In genomic region chr1:35532497-35533226, GRCh38 we compare ENCODE assay signal across 27 cellular contexts. TPM values are rescaled to one million over a fixed set of nuclear protein-coding genes. Genes with fewer than 3 reads are reported as not detected.
A peak's percentile ranks its signal among the peaks of the same experiment; 100 is the strongest.
DNase-seq lines count a peak whose midpoint lies in the region; ATAC-seq, FAIRE-seq and TF ChIP-seq lines count a peak whose summit lies in the region.
"Had no signal": no experiment of that assay in that cellular context is flagged by ENCODE, and none has a peak within 500 bp of the region (broad histone marks: within the 10 kb centered on the region; RNA-seq: fewer than 3 reads in every experiment).

No MANE protein-coding gene starts in this region.

- peaks cover 24% of the 10 kb centered on the region for H3K79me2 ChIP-seq in astrocyte (ENCODE audit: insufficient read depth, low read length)

- no peaks in the 10 kb centered on the region for H3K27me3 Mint-ChIP-seq in astrocyte (ENCODE audit: low read depth, unreplicated experiment)
- H3K27me3 Mint-ChIP-seq: activated CD4-positive, alpha-beta memory T cell treated with anti-CD3 and anti-CD28 coated beads for 36 hours; activated naive CD8-positive, alpha-beta T cell had no signal

- peaks cover 12% of the 10 kb centered on the region for H3K4me1 Mint-ChIP-seq in astrocyte (ENCODE audit: low read depth, unreplicated experiment)
- H3K4me1 Mint-ChIP-seq: CD14-positive monocyte had no signal

- peaks cover 34% of the 10 kb centered on the region for H3K36me3 Mint-ChIP-seq in astrocyte (ENCODE audit: low read depth, unreplicated experiment)

- no peak overlapping the region for H3K27ac Mint-ChIP-seq in astrocyte (ENCODE audit: unreplicated experiment)
- H3K27ac Mint-ChIP-seq: activated CD4-positive, alpha-beta memory T cell treated with anti-CD3 and anti-CD28 coated beads for 36 hours; activated naive CD8-positive, alpha-beta T cell; activated T-helper 2 cell treated with anti-CD3 and anti-CD28 coated beads, Interferon-gamma antibody, Interleukin-2, Interleukin-4, amounts not matched to agents 10 μg/mL and 5 μg/mL and 100 μg/mL, durations not matched to agents 14 hours and 24 hours and 36 hours; stimulated activated effector memory CD8-positive, alpha-beta T cell treated with anti-CD3 and anti-CD28 coated beads, Interleukin-12 subunit alpha, Interleukin-12 subunit beta, amount 100 ng/mL, for 72 hours had no signal

- peaks cover 25% of the 10 kb centered on the region for H3K9me3 Mint-ChIP-seq in astrocyte (ENCODE audit: unreplicated experiment)

- no peak for TF ChIP-seq CTCF in astrocyte (IDR thresholded peaks at IDR 0.05; ENCODE audit: insufficient read depth, low read depth, low read length)
- no peak for TF ChIP-seq CTCF in gastroesophageal sphincter (IDR thresholded peaks at IDR 0.05)
- TF ChIP-seq CTCF in omental fat pad (IDR thresholded peaks at IDR 0.05): no peak
- TF ChIP-seq CTCF in tibial nerve (IDR thresholded peaks at IDR 0.05): no peak

- 20 to 62% methylated on average over 1 of the region's 1 CpG for WGBS in gastroesophageal sphincter (ENCODE audit: low coverage in 1 of 2), 2 donors
- 42 to 51% methylated on average over 1 of the region's 1 CpG for WGBS in tibial nerve, 2 donors

- H3K27me3 ChIP-seq in astrocyte (ENCODE audit: insufficient read depth, low read length): no peaks in the 10 kb centered on the region
- no peaks in the 10 kb centered on the region for H3K27me3 ChIP-seq in gastroesophageal sphincter
- no peaks in the 10 kb centered on the region for H3K27me3 ChIP-seq in tibial nerve
- H3K27me3 ChIP-seq: colonic mucosa, gastrocnemius medialis, vagina had no signal

- no peak for TF ChIP-seq EP300 in gastroesophageal sphincter (IDR thresholded peaks at IDR 0.05)
- no peak for TF ChIP-seq EP300 in tibial nerve (IDR thresholded peaks at IDR 0.05)

- H3K4me3 Mint-ChIP-seq in astrocyte (ENCODE audit: unreplicated experiment): no peak overlapping the region
- H3K4me3 Mint-ChIP-seq: activated CD4-positive, alpha-beta memory T cell treated with anti-CD3 and anti-CD28 coated beads for 36 hours; activated naive CD8-positive, alpha-beta T cell; CD14-positive monocyte; stimulated activated effector memory CD8-positive, alpha-beta T cell treated with anti-CD3 and anti-CD28 coated beads, Interleukin-12 subunit alpha, Interleukin-12 subunit beta, amount 100 ng/mL, for 72 hours had no signal

- ATAC-seq in gastroesophageal sphincter: no peak
- peak; percentile 66 for ATAC-seq in omental fat pad (ENCODE audit: low FRiP score)
- ATAC-seq in HG03159 (IDR thresholded peaks at IDR 0.05; ENCODE audit: unreplicated experiment): no peak
- ATAC-seq: gastrocnemius medialis; sciatic nerve; stimulated activated effector memory CD8-positive, alpha-beta T cell treated with anti-CD3 and anti-CD28 coated beads, Interleukin-12 subunit alpha, Interleukin-12 subunit beta, amount 100 ng/mL, for 72 hours had no signal

- no peak overlapping the region for H3K9ac ChIP-seq in astrocyte (ENCODE audit: low read length)

- H3K27ac ChIP-seq in astrocyte (ENCODE audit: low read depth, low read length) (no peak overlapping the region), gastroesophageal sphincter (peak overlapping the region; percentile 42 to 46 (median 44)), tibial nerve (no peak overlapping the region)
- H3K27ac ChIP-seq: colonic mucosa, gastrocnemius medialis, SK-N-MC, vagina had no signal

- DNase-seq in GM03348 (ENCODE audit: low spot score) (peak; percentile 40), astrocyte (ENCODE audit: low read depth) (peak; percentile 44), omental fat pad (ENCODE audit: low spot score) (no peak), tibial nerve (ENCODE audit: low spot score in 2 of 2) (no peak), NCI-H2029 (lab: John Stamatoyannopoulos, UW) (no peak), HTR-8/SVneo (ENCODE audit: insufficient read length, low spot score) (no peak)
- DNase-seq: activated CD4-positive, alpha-beta memory T cell treated with anti-CD3 and anti-CD28 coated beads for 36 hours; colonic mucosa; effector memory CD4-positive, alpha-beta T cell; gastrocnemius medialis; Kasumi-1; MV-4-11; RPMI8226; stimulated activated CD4-positive, alpha-beta T cell treated with anti-CD3 and anti-CD28 coated beads, Interleukin-12 subunit alpha, Interleukin-12 subunit beta, amount 100 ng/mL, for 4 hours; stimulated activated CD4-positive, alpha-beta T cell treated with anti-CD3 and anti-CD28 coated beads, Interleukin-4, amount 100 ng/mL, for 24 hours had no signal

- FAIRE-seq in astrocyte (lab: Jason Lieb, UNC) (no peak), HTR-8/SVneo (lab: Jason Lieb, UNC) (no peak)
- FAIRE-seq: GM12891, keratinocyte had no signal

- H3K36me3 ChIP-seq in astrocyte (ENCODE audit: insufficient read depth, low read length) (peaks cover 3% of the 10 kb centered on the region), gastroesophageal sphincter (peaks cover 0 to 12% of the 10 kb centered on the region in 2 donors), tibial nerve (peaks cover 0 to 15% (median 0%) of the 10 kb centered on the region in 3 donors)
- H3K36me3 ChIP-seq: colonic mucosa, vagina had no signal

- peaks cover 25% of the 10 kb centered on the region for H4K20me1 ChIP-seq in astrocyte (ENCODE audit: insufficient read depth, low read length)

- H3K4me2 ChIP-seq in astrocyte (ENCODE audit: low read length): no peak overlapping the region

- H2AFZ ChIP-seq in astrocyte (ENCODE audit: low read depth, low read length): no peak overlapping the region

- H3K4me1 ChIP-seq in astrocyte (ENCODE audit: insufficient read depth, low read length): peaks cover under 1% of the 10 kb centered on the region
- peaks cover 10 to 40% (median 19%) of the 10 kb centered on the region in 3 donors for H3K4me1 ChIP-seq in gastroesophageal sphincter
- peaks cover 0 to 40% (median 7%) of the 10 kb centered on the region in 4 donors for H3K4me1 ChIP-seq in tibial nerve
- H3K4me1 ChIP-seq: colonic mucosa had no signal

- H3K9me3 ChIP-seq in astrocyte (ENCODE audit: insufficient read depth, low read depth, low read length): no peaks in the 10 kb centered on the region
- H3K9me3 ChIP-seq in gastroesophageal sphincter: no peaks in the 10 kb centered on the region
- no peaks in the 10 kb centered on the region for H3K9me3 ChIP-seq in tibial nerve
- H3K9me3 ChIP-seq: colonic mucosa, gastrocnemius medialis, vagina had no signal

- H3K4me3 ChIP-seq in astrocyte (ENCODE audit: insufficient read depth, low read depth, low read length) (no peak overlapping the region), gastroesophageal sphincter (no peak overlapping the region), tibial nerve (no peak overlapping the region)
- H3K4me3 ChIP-seq: colonic mucosa, gastrocnemius medialis, lung, SK-N-MC, vagina had no signal

- no peak for TF ChIP-seq POLR2A in gastroesophageal sphincter (IDR thresholded peaks at IDR 0.05)
- TF ChIP-seq POLR2A in tibial nerve (IDR thresholded peaks at IDR 0.05): no peak

RNA-seq across cellular contexts. Expression of gene KIAA0319L, which starts 24.5 kb away (rescaled TPM):
- 42.5 and 43.5 TPM in 2 replicates for total RNA-seq in astrocyte
- 10 to 100 TPM; 26.3 to 44.8 (median 38.9) TPM for total RNA-seq in gastroesophageal sphincter
- 10 to 100 TPM; 38.1 to 99.9 (median 44.2) TPM for total RNA-seq in omental fat pad
- 100 to 1,000 TPM in 1 of 4 donors, 10 to 100 TPM in 3; 57.0 to 115 (median 70.7) TPM for total RNA-seq in tibial nerve

RNA-seq across cellular contexts. Expression of gene NCDN, which starts 24.9 kb away (rescaled TPM):
- total RNA-seq in astrocyte (40.3 and 42.1 TPM in 2 replicates), gastroesophageal sphincter (10 to 100 TPM; 16.6 to 41.2 (median 24.3) TPM), omental fat pad (10 to 100 TPM; 12.2 to 20.9 (median 15.1) TPM), tibial nerve (10 to 100 TPM; 25.9 to 36.9 (median 29.3) TPM)

RNA-seq across cellular contexts. Expression of gene TFAP2E, which starts 40.5 kb away (rescaled TPM):
- total RNA-seq in astrocyte: 0.41 and 0.48 TPM in 2 replicates
- under 1 TPM in 1 of 4 donors, not detected in 3; 0.27 TPM for total RNA-seq in gastroesophageal sphincter
- under 1 TPM; 0.25 to 0.72 (median 0.50) TPM for total RNA-seq in omental fat pad
- 1 to 10 TPM in 2 of 4 donors, under 1 TPM in 2; 0.44 to 3.3 (median 1.2) TPM for total RNA-seq in tibial nerve
- total RNA-seq: gastrocnemius medialis had no signal

Comparison
In these comparisons a context has a peak if more than half of its experiments do, and no peak if none do; other contexts are left out.
1. DNase-seq: peak in GM03348 (single experiment) and astrocyte (single experiment); none in omental fat pad (single experiment), tibial nerve (0 of 2), NCI-H2029 (single experiment) and HTR-8/SVneo (single experiment).
2. H3K27ac ChIP-seq: peak in gastroesophageal sphincter (4 of 4); none in astrocyte (single experiment) and tibial nerve (0 of 4).